In genomic region chr6:28250747-28251146, GRCh38 we compare ENCODE assay signal across 11 cellular contexts. TPM values are rescaled to one million over a fixed set of nuclear protein-coding genes. Genes with fewer than 3 reads are reported as not detected.
DNase-seq lines count a peak whose midpoint lies in the region; ATAC-seq, FAIRE-seq and TF ChIP-seq lines count a peak whose summit lies in the region.
"Had no signal": no experiment of that assay in that cellular context is flagged by ENCODE, and none has a peak within 500 bp of the region (broad histone marks: within the 10 kb centered on the region; RNA-seq: fewer than 3 reads in every experiment).

No MANE protein-coding gene starts in this region.

- POLR2A ChIA-PET in OCI-LY7 (lab: Charles Lee) (interaction anchor here (0.7 to 1.4 kb wide), 4 partner anchors 21 to 119 kb away, joined by 3 to 4 read pairs (median 4); partner anchors contain the start of gene PGBD1), endothelial cell of umbilical vein (lab: Charles Lee) (no interaction called here)

- H3K4me2 ChIP-seq in OCI-LY7 (ENCODE audit: low read length), result peak overlapping the region; percentile 83
- peak overlapping the region; percentile 88 for H3K4me2 ChIP-seq in endothelial cell of umbilical vein (ENCODE audit: insufficient read depth, low read length)

- H4K20me1 ChIP-seq in OCI-LY7 (ENCODE audit: insufficient read depth, low read length) (0 out of 2 replicates have a peak, but pooled peaks cover 4% of the 10 kb centered on the region), endothelial cell of umbilical vein (replicated peaks; ENCODE audit: control insufficient read depth, extremely low read depth, insufficient read depth, low read length) (no peaks in the 10 kb centered on the region)

- BruUV-seq in OCI-LY7 (replicated peaks; lab: Mats Ljungman, UMichigan) (no TSS peak), endothelial cell of umbilical vein (replicated peaks; lab: Mats Ljungman, UMichigan) (no TSS peak)

- DNase-seq in GM06990 (ENCODE audit: extremely low read depth, insufficient read length), result no peak
- no peak for DNase-seq in OCI-LY7 (ENCODE audit: low spot score)
- no peak for DNase-seq in endothelial cell of umbilical vein (ENCODE audit: low read depth, low spot score)
- DNase-seq in psoas muscle, result no peak
- no peak for DNase-seq in SK-N-DZ (ENCODE audit: low spot score)
- no peak for DNase-seq in adrenal gland
- no peak for DNase-seq in DMS 273 treated with DMSO at 0.1 percent for 48 hours (lab: John Stamatoyannopoulos, UW)
- no peak for DNase-seq in WERI-Rb-1
- DNase-seq: NCI-H2171 treated with DMSO at 0.1 percent for 48 hours; stimulated activated CD4-positive, alpha-beta T cell treated with anti-CD3 and anti-CD28 coated beads, Interleukin-4, amount 100 ng/mL, for 4 hours had no signal

- CTCF ChIA-PET in OCI-LY7 (lab: Charles Lee; ENCODE audit: unreplicated experiment) (no interaction called here), endothelial cell of umbilical vein (lab: Charles Lee) (interaction anchor here (1.1 to 3.9 kb wide), 4 partner anchors 10 to 132 kb away, joined by 3 to 17 read pairs (median 4); partner anchors contain the start of gene ZSCAN26)

- H3K4me3 ChIP-seq in GM06990 (replicated peaks; ENCODE audit: low read depth, low read length) (peak overlapping the region; percentile 79), OCI-LY7 (ENCODE audit: low read depth, low read length, poor library complexity, severe bottlenecking) (peak overlapping the region; percentile 99), endothelial cell of umbilical vein (replicated peaks in 1 of 3; ENCODE audit: insufficient read depth in 1 of 3, low read depth in 1 of 3, low read length in 3 of 3) (peak overlapping the region in 1 of 3 experiments; percentile 85), psoas muscle (peak overlapping the region; percentile 80), adrenal gland (peak overlapping the region in 1 of 4 donors; percentile 80), WERI-Rb-1 (ENCODE audit: low read depth, low read length) (no peak overlapping the region)

- intact Hi-C loops in OCI-LY7 (cut with micrococcal nuclease; ENCODE audit: unreplicated experiment), result loop anchor here (5.0 kb wide), 1 partner anchor 102 kb away; no protein-coding TSS in a partner anchor
- intact Hi-C loops in endothelial cell of umbilical vein (cut with micrococcal nuclease), result no loop called here
- intact Hi-C loops in psoas muscle (cut with DNase I), result loop anchor here (2.0 to 5.0 kb wide), 4 partner anchors 24 to 113 kb away; no protein-coding TSS in a partner anchor
- intact Hi-C loops in adrenal gland (cut with DNase I), result loop anchor here in 1 of 2 donors (10.0 kb wide), 1 partner anchor 104 kb away; no protein-coding TSS in a partner anchor

- H3K4me1 ChIP-seq in OCI-LY7 (ENCODE audit: insufficient read depth, low read length, poor library complexity, severe bottlenecking) (peaks cover 21% of the 10 kb centered on the region), endothelial cell of umbilical vein (ENCODE audit: control insufficient read depth, extremely low read depth, insufficient read depth, low read length) (peaks cover 12% of the 10 kb centered on the region), psoas muscle (peaks cover 7% of the 10 kb centered on the region), adrenal gland (replicated peaks in 1 of 2) (peaks cover 17 to 29% of the 10 kb centered on the region in 2 donors)

- dilution Hi-C loops in endothelial cell of umbilical vein (cut with MboI; ENCODE audit: extremely low pct_ligation_motif_present, low sequenced_read_pairs), result no loop called here

- H3K9me3 ChIP-seq in OCI-LY7 (ENCODE audit: low read length), result peaks cover 4% of the 10 kb centered on the region; the same call in 1 of the 2 replicates
- no peaks in the 10 kb centered on the region for H3K9me3 ChIP-seq in endothelial cell of umbilical vein (replicated peaks; ENCODE audit: control insufficient read depth, insufficient read depth, low read length)
- no peaks in the 10 kb centered on the region for H3K9me3 ChIP-seq in psoas muscle
- no peaks in the 10 kb centered on the region for H3K9me3 ChIP-seq in adrenal gland (replicated peaks in 1 of 3)
- no peaks in the 10 kb centered on the region for H3K9me3 ChIP-seq in WERI-Rb-1 (ENCODE audit: severe bottlenecking)

- TF ChIP-seq CTCF in GM06990 (IDR thresholded peaks at IDR 0.05; ENCODE audit: insufficient read depth, low read length, poor library complexity, severe bottlenecking) (no peak), OCI-LY7 (conservative IDR thresholded peaks at IDR 0.05; ENCODE audit: low read length) (no peak), endothelial cell of umbilical vein (IDR thresholded peaks at IDR 0.05; ENCODE audit: extremely low read depth in 1 of 2, insufficient read depth in 1 of 2, low read depth in 1 of 2, low read length in 2 of 2) (no peak), psoas muscle (IDR thresholded peaks at IDR 0.05) (no peak), adrenal gland (IDR thresholded peaks at IDR 0.05) (no peak), WERI-Rb-1 (IDR thresholded peaks at IDR 0.05; ENCODE audit: low read depth, low read length) (no peak)

- H3K9me1 ChIP-seq in endothelial cell of umbilical vein (replicated peaks; ENCODE audit: control insufficient read depth, extremely low read depth, insufficient read depth, low read length), result no peaks in the 10 kb centered on the region

- TF ChIP-seq POLR2A in endothelial cell of umbilical vein (IDR thresholded peaks at IDR 0.05; ENCODE audit: low read depth, low read length) (no peak), adrenal gland (IDR thresholded peaks at IDR 0.05) (no peak)

- peak overlapping the region; percentile 62 for H3K9ac ChIP-seq in endothelial cell of umbilical vein (replicated peaks; ENCODE audit: extremely low read depth, insufficient read depth, low read length)

- H3K27me3 ChIP-seq in GM06990 (replicated peaks; ENCODE audit: control insufficient read depth, insufficient read depth, low read length) (no peaks in the 10 kb centered on the region), endothelial cell of umbilical vein (ENCODE audit: control insufficient read depth in 2 of 2, insufficient read depth in 2 of 2, low read length in 2 of 2) (no peaks in the 10 kb centered on the region), psoas muscle (ENCODE audit: insufficient read depth in 3 of 3, low read length in 2 of 3) (no peaks in the 10 kb centered on the region), adrenal gland (no peaks in the 10 kb centered on the region), WERI-Rb-1 (ENCODE audit: insufficient read depth, low read depth, severe bottlenecking) (no peaks in the 10 kb centered on the region)

- FAIRE-seq in endothelial cell of umbilical vein (lab: Jason Lieb, UNC), result no peak
- FAIRE-seq: GM18507 had no signal

- H2AFZ ChIP-seq in OCI-LY7 (ENCODE audit: low read length) (no peak overlapping the region), endothelial cell of umbilical vein (ENCODE audit: low read depth, low read length) (no peak overlapping the region)

- 73 to 83% (median 74%) methylated on average over 2 of the region's 2 CpGs for WGBS in psoas muscle, 3 donors
- WGBS in adrenal gland, 4 donors, result 68 to 73% (median 72%) methylated on average over 2 of the region's 2 CpGs

- H3K36me3 ChIP-seq in GM06990 (ENCODE audit: control insufficient read depth, insufficient read depth, low read length) (peaks cover 6% of the 10 kb centered on the region), OCI-LY7 (ENCODE audit: insufficient read depth, low read length) (peaks cover 36% of the 10 kb centered on the region), endothelial cell of umbilical vein (ENCODE audit: control insufficient read depth in 2 of 2, extremely low read depth in 1 of 2, insufficient read depth in 2 of 2, low read length in 2 of 2) (peaks cover 0 to 6% of the 10 kb centered on the region in 2 experiments), psoas muscle (ENCODE audit: insufficient read depth in 1 of 2, low read depth in 1 of 2) (peaks cover 8 to 40% of the 10 kb centered on the region in 2 donors), adrenal gland (replicated peaks in 1 of 2) (peaks cover 0 to 19% of the 10 kb centered on the region in 2 donors), WERI-Rb-1 (peaks cover 26% of the 10 kb centered on the region)

- ATAC-seq in psoas muscle, result no peak

- H3K27ac ChIP-seq in OCI-LY7 (ENCODE audit: low read depth, low read length, poor library complexity, severe bottlenecking) (no peak overlapping the region), endothelial cell of umbilical vein (ENCODE audit: insufficient read depth, low read depth, low read length) (no peak overlapping the region), psoas muscle (no peak overlapping the region), adrenal gland (no peak overlapping the region), WERI-Rb-1 (no peak overlapping the region)

- H3K79me2 ChIP-seq in OCI-LY7 (ENCODE audit: insufficient read depth, low read depth, low read length) (peaks cover 16% of the 10 kb centered on the region), endothelial cell of umbilical vein (ENCODE audit: control insufficient read depth, insufficient read depth, low read length) (no peaks in the 10 kb centered on the region)

- H3K9me2 ChIP-seq in OCI-LY7 (ENCODE audit: insufficient read depth, low read length), result no peaks in the 10 kb centered on the region

RNA-seq across cellular contexts. Expression of gene ZKSCAN4, which starts 1.3 kb away (rescaled TPM):
- total RNA-seq in OCI-LY7 (2014; rRNA removed; shearing (Covaris generic)), result 7.9 and 9.3 TPM in 2 replicates
- total RNA-seq in OCI-LY7 (2022) (6.9 and 7.9 TPM in 2 replicates), endothelial cell of umbilical vein (3.6 and 4.1 TPM in 2 replicates), psoas muscle (1 to 10 TPM; 1.0 to 2.2 (median 1.8) TPM), adrenal gland (1 to 10 TPM; 1.5 to 7.3 (median 4.6) TPM)
- polyA plus RNA-seq in endothelial cell of umbilical vein (1.0 and 1.3 TPM in 2 replicates), psoas muscle (1 to 10 TPM in 2 of 3 donors, under 1 TPM in 1; 0.83 to 2.2 (median 1.2) TPM), adrenal gland (1 to 10 TPM; 3.6 to 4.3 (median 4.2) TPM)
- polyA plus RNA-seq in endothelial cell of umbilical vein (2011; cell fraction: cytosol; rRNA removed), result 1.8 and 2.0 TPM in 2 replicates
- polyA plus RNA-seq in endothelial cell of umbilical vein (2011; cell fraction: nucleus; rRNA removed), result 2.2 and 2.4 TPM in 2 replicates
- 2.3 and 3.3 TPM in 2 replicates for polyA plus RNA-seq in endothelial cell of umbilical vein (2012)
- 1.8 and 2.1 TPM in 2 replicates for polyA minus RNA-seq in endothelial cell of umbilical vein
- 2.9 TPM for polyA minus RNA-seq in endothelial cell of umbilical vein (2011; cell fraction: cytosol; rRNA and poly(A)+ RNA removed)
- polyA minus RNA-seq in endothelial cell of umbilical vein (2011; cell fraction: nucleus; rRNA and poly(A)+ RNA removed), result 1.6 TPM in 2 replicates
- polyA plus RNA-seq in SK-N-DZ (2014; cell fraction: cytosol; rRNA removed), result 3.8 and 4.1 TPM in 2 replicates
- 3.3 and 4.7 TPM in 2 replicates for polyA plus RNA-seq in SK-N-DZ (2014; cell fraction: nucleus; rRNA removed)

RNA-seq across cellular contexts. Expression of gene NKAPL, which starts 8.3 kb away (rescaled TPM):
- not detected in 2 replicates for total RNA-seq in OCI-LY7 (2014; rRNA removed; shearing (Covaris generic))
- total RNA-seq in OCI-LY7 (2022) (not detected in 2 replicates), endothelial cell of umbilical vein (1.1 and 1.6 TPM in 2 replicates), psoas muscle (1 to 10 TPM; 5.0 to 9.4 (median 6.0) TPM), adrenal gland (1 to 10 TPM in 5 of 8 donors, under 1 TPM in 2, not detected in 1; 0.37 to 1.8 (median 1.3) TPM)
- polyA plus RNA-seq in endothelial cell of umbilical vein (0.53 and 0.72 TPM in 2 replicates), psoas muscle (10 to 100 TPM in 2 of 3 donors, 1 to 10 TPM in 1; 8.1 to 27.3 (median 17.1) TPM), adrenal gland (1 to 10 TPM; 2.2 to 3.4 (median 2.3) TPM)
- 0.75 and 0.78 TPM in 2 replicates for polyA plus RNA-seq in endothelial cell of umbilical vein (2011; cell fraction: cytosol; rRNA removed)
- polyA plus RNA-seq in endothelial cell of umbilical vein (2011; cell fraction: nucleus; rRNA removed), result 0.24 and 0.29 TPM in 2 replicates
- 0.61 and 1.2 TPM in 2 replicates for polyA plus RNA-seq in endothelial cell of umbilical vein (2012)
- 0.17 and 0.96 TPM in 2 replicates for polyA minus RNA-seq in endothelial cell of umbilical vein
- not detected for polyA minus RNA-seq in endothelial cell of umbilical vein (2011; cell fraction: cytosol; rRNA and poly(A)+ RNA removed)
- polyA minus RNA-seq in endothelial cell of umbilical vein (2011; cell fraction: nucleus; rRNA and poly(A)+ RNA removed), result 0.43 and 0.53 TPM in 2 replicates
- polyA plus RNA-seq in SK-N-DZ (2014; cell fraction: cytosol; rRNA removed), result not detected in 2 replicates
- polyA plus RNA-seq in SK-N-DZ (2014; cell fraction: nucleus; rRNA removed), result not detected in 2 replicates

RNA-seq across cellular contexts. Expression of gene ZSCAN26, which starts 16.2 kb away (rescaled TPM):
- 6.8 and 15.4 TPM in 2 replicates for total RNA-seq in OCI-LY7 (2014; rRNA removed; shearing (Covaris generic))
- total RNA-seq in OCI-LY7 (2022) (2.8 and 6.3 TPM in 2 replicates), endothelial cell of umbilical vein (12.7 and 14.1 TPM in 2 replicates), psoas muscle (10 to 100 TPM in 2 of 4 donors, 1 to 10 TPM in 2; 6.9 to 12.9 (median 10.1) TPM), adrenal gland (10 to 100 TPM in 7 of 8 donors, 1 to 10 TPM in 1; 7.2 to 24.0 (median 16.1) TPM)
- polyA plus RNA-seq in endothelial cell of umbilical vein (11.2 and 12.8 TPM in 2 replicates), psoas muscle (1 to 10 TPM; 4.2 to 8.0 (median 6.4) TPM), adrenal gland (10 to 100 TPM; 12.9 to 21.9 (median 19.0) TPM)
- 14.4 and 15.3 TPM in 2 replicates for polyA plus RNA-seq in endothelial cell of umbilical vein (2011; cell fraction: cytosol; rRNA removed)
- polyA plus RNA-seq in endothelial cell of umbilical vein (2011; cell fraction: nucleus; rRNA removed), result 57.4 and 65.5 TPM in 2 replicates
- 9.8 and 10.3 TPM in 2 replicates for polyA plus RNA-seq in endothelial cell of umbilical vein (2012)
- 19.4 and 21.0 TPM in 2 replicates for polyA minus RNA-seq in endothelial cell of umbilical vein
- polyA minus RNA-seq in endothelial cell of umbilical vein (2011; cell fraction: cytosol; rRNA and poly(A)+ RNA removed), result 3.5 TPM
- polyA minus RNA-seq in endothelial cell of umbilical vein (2011; cell fraction: nucleus; rRNA and poly(A)+ RNA removed), result 23.6 and 27.2 TPM in 2 replicates
- 20.4 and 22.8 TPM in 2 replicates for polyA plus RNA-seq in SK-N-DZ (2014; cell fraction: cytosol; rRNA removed)
- polyA plus RNA-seq in SK-N-DZ (2014; cell fraction: nucleus; rRNA removed), result 26.2 and 46.7 TPM in 2 replicates

RNA-seq across cellular contexts. Expression of gene ZSCAN9, which starts 25.7 kb away (rescaled TPM):
- 7.3 and 9.0 TPM in 2 replicates for total RNA-seq in OCI-LY7 (2014; rRNA removed; shearing (Covaris generic))
- total RNA-seq in OCI-LY7 (2022) (3.1 and 7.0 TPM in 2 replicates), endothelial cell of umbilical vein (18.0 and 18.6 TPM in 2 replicates), psoas muscle (1 to 10 TPM; 5.2 to 6.9 (median 6.3) TPM), adrenal gland (10 to 100 TPM in 3 of 8 donors, 1 to 10 TPM in 5; 1.8 to 16.8 (median 9.3) TPM)
- polyA plus RNA-seq in endothelial cell of umbilical vein (10.5 and 11.7 TPM in 2 replicates), psoas muscle (10 to 100 TPM in 1 of 3 donors, 1 to 10 TPM in 2; 3.9 to 10.4 (median 7.4) TPM), adrenal gland (10 to 100 TPM; 11.2 to 29.1 (median 19.1) TPM)
- 11.5 and 13.2 TPM in 2 replicates for polyA plus RNA-seq in endothelial cell of umbilical vein (2011; cell fraction: cytosol; rRNA removed)
- 30.0 and 36.8 TPM in 2 replicates for polyA plus RNA-seq in endothelial cell of umbilical vein (2011; cell fraction: nucleus; rRNA removed)
- polyA plus RNA-seq in endothelial cell of umbilical vein (2012), result 10.9 and 12.6 TPM in 2 replicates
- polyA minus RNA-seq in endothelial cell of umbilical vein, result 19.1 and 19.7 TPM in 2 replicates
- polyA minus RNA-seq in endothelial cell of umbilical vein (2011; cell fraction: cytosol; rRNA and poly(A)+ RNA removed), result 6.1 TPM
- 26.8 and 32.7 TPM in 2 replicates for polyA minus RNA-seq in endothelial cell of umbilical vein (2011; cell fraction: nucleus; rRNA and poly(A)+ RNA removed)
- 36.5 and 38.6 TPM in 2 replicates for polyA plus RNA-seq in SK-N-DZ (2014; cell fraction: cytosol; rRNA removed)
- polyA plus RNA-seq in SK-N-DZ (2014; cell fraction: nucleus; rRNA removed), result 31.8 and 67.5 TPM in 2 replicates

RNA-seq across cellular contexts. Expression of gene PGBD1, which starts 30.6 kb away (rescaled TPM):
- total RNA-seq in OCI-LY7 (2014; rRNA removed; shearing (Covaris generic)), result 1.6 and 3.3 TPM in 2 replicates
- total RNA-seq in OCI-LY7 (2022) (1.6 and 1.9 TPM in 2 replicates), endothelial cell of umbilical vein (9.6 and 10.1 TPM in 2 replicates), psoas muscle (1 to 10 TPM in 3 of 4 donors, under 1 TPM in 1; 0.93 to 2.6 (median 1.3) TPM), adrenal gland (1 to 10 TPM; 1.1 to 5.5 (median 3.0) TPM)
- polyA plus RNA-seq in endothelial cell of umbilical vein (3.4 and 4.2 TPM in 2 replicates), psoas muscle (1 to 10 TPM in 1 of 3 donors, under 1 TPM in 2; 0.62 to 1.3 (median 0.79) TPM), adrenal gland (1 to 10 TPM; 2.5 to 7.9 (median 4.4) TPM)
- polyA plus RNA-seq in endothelial cell of umbilical vein (2011; cell fraction: cytosol; rRNA removed), result 6.4 and 6.9 TPM in 2 replicates
- polyA plus RNA-seq in endothelial cell of umbilical vein (2011; cell fraction: nucleus; rRNA removed), result 9.4 and 10.7 TPM in 2 replicates
- 5.8 and 9.4 TPM in 2 replicates for polyA plus RNA-seq in endothelial cell of umbilical vein (2012)
- polyA minus RNA-seq in endothelial cell of umbilical vein, result 4.2 and 6.1 TPM in 2 replicates
- 3.0 TPM for polyA minus RNA-seq in endothelial cell of umbilical vein (2011; cell fraction: cytosol; rRNA and poly(A)+ RNA removed)
- polyA minus RNA-seq in endothelial cell of umbilical vein (2011; cell fraction: nucleus; rRNA and poly(A)+ RNA removed), result 2.9 and 3.4 TPM in 2 replicates
- 9.2 and 11.0 TPM in 2 replicates for polyA plus RNA-seq in SK-N-DZ (2014; cell fraction: cytosol; rRNA removed)
- polyA plus RNA-seq in SK-N-DZ (2014; cell fraction: nucleus; rRNA removed), result 14.2 and 15.5 TPM in 2 replicates
